Comparison of ENCODE assay signal across 17 cellular contexts in the genomic region with DNA sequence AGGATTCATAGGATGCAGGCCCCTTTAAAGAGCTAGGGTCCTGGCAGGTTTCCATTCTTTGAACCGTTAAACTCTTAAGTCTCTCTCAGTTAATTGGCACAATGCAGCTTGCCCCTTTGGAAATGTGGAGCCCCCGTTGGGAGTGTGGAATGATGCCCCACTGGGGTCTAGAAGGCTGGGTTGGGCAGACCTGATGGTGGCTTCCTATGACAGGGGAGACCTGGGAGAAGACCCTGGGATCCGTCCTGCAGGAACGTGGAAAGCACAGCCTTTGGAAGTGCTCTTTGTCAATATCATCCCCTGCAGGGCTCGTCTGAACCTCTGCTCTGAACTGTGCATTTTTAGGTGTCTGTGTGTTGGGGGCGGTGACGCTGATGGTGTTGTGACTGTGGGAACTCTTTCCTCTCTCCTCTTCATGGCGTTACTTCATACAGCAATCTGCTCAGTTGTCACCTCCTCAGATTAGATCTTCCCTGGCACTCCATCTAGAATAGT.
DNase-seq lines count a peak whose midpoint lies in the region; FAIRE-seq and TF ChIP-seq lines count a peak whose summit lies in the region.
"Had no signal": no experiment of that assay in that cellular context is flagged by ENCODE, and none has a peak within 500 bp of the region (broad histone marks: within the 10 kb centered on the region; RNA-seq: fewer than 3 reads in every experiment).

No MANE protein-coding gene starts in this region.

- TF ChIP-seq CTCF in BE2C (IDR thresholded peaks at IDR 0.05; ENCODE audit: low read depth, low read length) (no peak), bronchial epithelial cell (IDR thresholded peaks at IDR 0.05; ENCODE audit: insufficient read depth, low read length, severe bottlenecking) (no peak), endodermal cell (conservative IDR thresholded peaks at IDR 0.05) (no peak)

- no peaks in the 10 kb centered on the region for H3K27me3 Mint-ChIP-seq in endodermal cell (ENCODE audit: insufficient read depth)
- H3K27me3 Mint-ChIP-seq in activated T-cell treated with anti-CD3 and anti-CD28 coated beads, Interleukin-2, amount 50 U/mL, for 24 hours, result no peaks in the 10 kb centered on the region

- H3K9me3 ChIP-seq in BE2C, result peaks cover 16% of the 10 kb centered on the region
- no peaks in the 10 kb centered on the region for H3K9me3 ChIP-seq in endodermal cell (ENCODE audit: control insufficient read depth, low read length)
- peaks cover 0 to 6% of the 10 kb centered on the region in 2 donors for H3K9me3 ChIP-seq in neuronal stem cell (replicated peaks in 1 of 2; ENCODE audit: control insufficient read depth in 2 of 2, insufficient read depth in 1 of 2, low read depth in 1 of 2, low read length in 2 of 2)

- no peak overlapping the region for H3K27ac Mint-ChIP-seq in endodermal cell
- H3K27ac Mint-ChIP-seq in activated T-cell treated with anti-CD3 and anti-CD28 coated beads, Interleukin-2, amount 50 U/mL, for 24 hours, result no peak overlapping the region
- H3K27ac Mint-ChIP-seq: CD8-positive, alpha-beta T cell had no signal

- H3K4me1 Mint-ChIP-seq in endodermal cell, result peaks cover 3% of the 10 kb centered on the region
- H3K4me1 Mint-ChIP-seq in activated T-cell treated with anti-CD3 and anti-CD28 coated beads, Interleukin-2, amount 50 U/mL, for 24 hours (ENCODE audit: low read depth), result no peaks in the 10 kb centered on the region

- H3K36me3 ChIP-seq in BE2C (no peaks in the 10 kb centered on the region), bronchial epithelial cell (ENCODE audit: control insufficient read depth, insufficient read depth, low read length) (no peaks in the 10 kb centered on the region), endodermal cell (ENCODE audit: control insufficient read depth, insufficient read depth, low read length) (no peaks in the 10 kb centered on the region), neuronal stem cell (replicated peaks in 1 of 2; ENCODE audit: control insufficient read depth in 2 of 2, insufficient read depth in 2 of 2, low read length in 2 of 2) (no peaks in the 10 kb centered on the region)
- H3K36me3 ChIP-seq: BLaER1 treated with 17β-estradiol and CSF1 and Interleukin-3, amounts not matched to agents 10 nM and 100 nM had no signal

- peak overlapping the region; percentile 50 for H3K14ac ChIP-seq in neuronal stem cell (ENCODE audit: low read length)

- H2AK5ac ChIP-seq in neuronal stem cell (ENCODE audit: low read depth, low read length), result no peak overlapping the region

- DNase-seq in BE2C (peak; percentile 99), bronchial epithelial cell (ENCODE audit: low read depth) (no peak), endodermal cell (peak; percentile 22), neuronal stem cell (ENCODE audit: low spot score) (no peak), epidermal melanocyte (ENCODE audit: insufficient read length, low spot score) (no peak), GM03348 (ENCODE audit: low spot score) (no peak), UCSD-AML1 (lab: John Stamatoyannopoulos, UW; ENCODE audit: unreplicated experiment) (no peak)
- no peak for DNase-seq in activated T-cell treated with anti-CD3 and anti-CD28 coated beads, Interleukin-2, amount 50 U/mL, for 24 hours
- DNase-seq: 8988T; Calu3; CD8-positive, alpha-beta T cell; GM23248; H7 had no signal

- no peaks in the 10 kb centered on the region for H3K9me3 Mint-ChIP-seq in endodermal cell
- no peaks in the 10 kb centered on the region for H3K9me3 Mint-ChIP-seq in activated T-cell treated with anti-CD3 and anti-CD28 coated beads, Interleukin-2, amount 50 U/mL, for 24 hours
- H3K9me3 Mint-ChIP-seq: CD8-positive, alpha-beta T cell had no signal

- H3K9ac ChIP-seq in endodermal cell (ENCODE audit: extremely low read depth, low read length, poor library complexity, severe bottlenecking), result no peak overlapping the region
- H3K9ac ChIP-seq in neuronal stem cell (ENCODE audit: low read depth, low read length, poor library complexity), result no peak overlapping the region
- H3K9ac ChIP-seq: BLaER1 treated with 17β-estradiol and CSF1 and Interleukin-3, amounts not matched to agents 10 nM and 100 nM; GM23248 had no signal

- H3K18ac ChIP-seq in neuronal stem cell (ENCODE audit: low read length), result no peak overlapping the region

- H3K4me2 ChIP-seq in neuronal stem cell (ENCODE audit: insufficient read depth, low read length, poor library complexity, severe bottlenecking), result no peak overlapping the region
- H3K4me2 ChIP-seq: BLaER1 treated with 17β-estradiol and CSF1 and Interleukin-3, amounts not matched to agents 10 nM and 100 nM had no signal

- no peak overlapping the region for H3K23ac ChIP-seq in neuronal stem cell (ENCODE audit: low read depth, low read length, poor library complexity)

- no peak overlapping the region for H2AFZ ChIP-seq in neuronal stem cell (ENCODE audit: low read length)
- H2AFZ ChIP-seq: GM23248 had no signal

- FAIRE-seq in bronchial epithelial cell (lab: Jason Lieb, UNC), result peak; percentile 50
- FAIRE-seq: G401.6, GM12892, GM18507 had no signal

- no peaks in the 10 kb centered on the region for H3K36me3 Mint-ChIP-seq in endodermal cell (ENCODE audit: low read depth)
- H3K36me3 Mint-ChIP-seq in activated T-cell treated with anti-CD3 and anti-CD28 coated beads, Interleukin-2, amount 50 U/mL, for 24 hours (ENCODE audit: low read depth), result no peaks in the 10 kb centered on the region
- H3K36me3 Mint-ChIP-seq: CD8-positive, alpha-beta T cell had no signal

- no peak overlapping the region for H2BK120ac ChIP-seq in neuronal stem cell (ENCODE audit: low read depth, low read length)

- H2BK15ac ChIP-seq in neuronal stem cell (ENCODE audit: low read length), result peak overlapping the region; percentile 54

- H3K27me3 ChIP-seq in BE2C (no peaks in the 10 kb centered on the region), bronchial epithelial cell (ENCODE audit: control insufficient read depth, insufficient read depth, low read length) (no peaks in the 10 kb centered on the region), endodermal cell (ENCODE audit: control insufficient read depth, insufficient read depth, low read length, poor library complexity, severe bottlenecking) (no peaks in the 10 kb centered on the region), neuronal stem cell (ENCODE audit: control insufficient read depth in 3 of 3, insufficient read depth in 3 of 3, low read depth in 1 of 3, low read length in 3 of 3) (no peaks in the 10 kb centered on the region)
- H3K27me3 ChIP-seq: BLaER1 treated with 17β-estradiol and CSF1 and Interleukin-3, amounts not matched to agents 10 nM and 100 nM had no signal

- no peak overlapping the region for H3K4me3 ChIP-seq in BE2C (ENCODE audit: low read depth, low read length)
- H3K4me3 ChIP-seq in bronchial epithelial cell (ENCODE audit: low read depth, low read length), result no peak overlapping the region
- no peak overlapping the region for H3K4me3 ChIP-seq in endodermal cell (ENCODE audit: low read length)
- no peak overlapping the region for H3K4me3 ChIP-seq in neuronal stem cell (ENCODE audit: low read length in 2 of 2)
- H3K4me3 ChIP-seq: BLaER1 treated with 17β-estradiol and CSF1 and Interleukin-3, amounts not matched to agents 10 nM and 100 nM; GM23248 had no signal

- no peak overlapping the region for H2BK5ac ChIP-seq in neuronal stem cell (ENCODE audit: low read length)

- H3K4me1 ChIP-seq in BE2C, result peaks cover 14% of the 10 kb centered on the region
- H3K4me1 ChIP-seq in endodermal cell (ENCODE audit: control insufficient read depth, insufficient read depth, low read length), result no peaks in the 10 kb centered on the region
- H3K4me1 ChIP-seq in neuronal stem cell (ENCODE audit: control insufficient read depth in 2 of 2, insufficient read depth in 1 of 2, low read depth in 1 of 2, low read length in 2 of 2), result peaks cover 6 to 7% of the 10 kb centered on the region in 2 donors
- H3K4me1 ChIP-seq: BLaER1 treated with 17β-estradiol and CSF1 and Interleukin-3, amounts not matched to agents 10 nM and 100 nM had no signal

- H3K79me1 ChIP-seq in neuronal stem cell (ENCODE audit: low read depth, low read length), result peaks cover 2% of the 10 kb centered on the region

- 82 to 94% methylated on average over 4 to 8 of the region's 8 CpGs for WGBS in endodermal cell (ENCODE audit: insufficient coverage in 1 of 2, insufficient read length in 1 of 2), 2 experiments
- no CpG with 5 or more reads among the region's 8 CpGs for WGBS in neuronal stem cell (ENCODE audit: extremely low coverage in 2 of 2, insufficient read length in 2 of 2, insufficient replicate concordance in 1 of 2), 2 donors

- no peak overlapping the region for H3K4ac ChIP-seq in neuronal stem cell (ENCODE audit: low read length)

- no peak overlapping the region for H2BK12ac ChIP-seq in neuronal stem cell (ENCODE audit: low read length)

- H3K27ac ChIP-seq in endodermal cell (ENCODE audit: low read depth, low read length) (no peak overlapping the region), neuronal stem cell (replicated peaks; ENCODE audit: low read length) (no peak overlapping the region)
- H3K27ac ChIP-seq: BLaER1 treated with 17β-estradiol and CSF1 and Interleukin-3, amounts not matched to agents 10 nM and 100 nM; GM23248 had no signal

- no peak overlapping the region for H4K91ac ChIP-seq in neuronal stem cell (ENCODE audit: low read depth, low read length, poor library complexity)

- no peak overlapping the region for H3K4me3 Mint-ChIP-seq in endodermal cell
- no peak overlapping the region for H3K4me3 Mint-ChIP-seq in activated T-cell treated with anti-CD3 and anti-CD28 coated beads, Interleukin-2, amount 50 U/mL, for 24 hours
- H3K4me3 Mint-ChIP-seq: CD8-positive, alpha-beta T cell had no signal

- H4K8ac ChIP-seq in neuronal stem cell (ENCODE audit: low read depth, low read length), result no peak overlapping the region

Comparison
In these comparisons a context has a peak if more than half of its experiments do, and no peak if none do; other contexts are left out.
1. DNase-seq: peak in BE2C (single experiment) and endodermal cell (single experiment); none in bronchial epithelial cell (single experiment), neuronal stem cell (single experiment), epidermal melanocyte (single experiment), GM03348 (single experiment), activated T-cell treated with anti-CD3 and anti-CD28 coated beads, Interleukin-2, amount 50 U/mL, for 24 hours (single experiment) and UCSD-AML1 (single experiment).